In the genomic region with DNA sequence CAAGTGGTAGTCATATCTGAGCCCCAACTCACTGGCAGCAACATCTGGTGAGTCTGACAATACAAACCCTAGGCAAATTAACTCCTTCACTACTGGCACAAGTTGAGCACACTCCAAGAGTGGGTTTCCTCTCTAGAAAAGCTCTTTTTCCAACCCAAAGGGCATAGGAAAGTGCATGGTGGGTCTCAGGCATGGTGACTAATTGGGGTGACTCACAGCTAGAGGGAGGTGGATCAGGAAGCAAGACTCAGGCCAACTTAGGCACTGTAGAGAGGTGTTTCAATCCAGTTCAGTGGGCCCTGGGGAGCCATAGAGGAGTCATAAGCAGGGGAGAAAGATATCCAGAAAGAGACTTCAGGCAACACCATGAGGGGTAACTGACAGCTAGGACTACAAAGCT, we compare ENCODE assay signal across 12 cellular contexts. TPM values are rescaled to one million over a fixed set of nuclear protein-coding genes. Genes with fewer than 3 reads are reported as not detected.
DNase-seq lines count a peak whose midpoint lies in the region; ATAC-seq and TF ChIP-seq lines count a peak whose summit lies in the region.
"Had no signal": no experiment of that assay in that cellular context is flagged by ENCODE, and none has a peak within 500 bp of the region (broad histone marks: within the 10 kb centered on the region; RNA-seq: fewer than 3 reads in every experiment).

No MANE protein-coding gene starts in this region.

- no peaks in the 10 kb centered on the region for H3K79me2 ChIP-seq in OCI-LY7 (ENCODE audit: insufficient read depth, low read depth, low read length)

- POLR2A ChIA-PET in HEK293T (lab: Yijun Ruan, JAX): no interaction called here
- POLR2A ChIA-PET in OCI-LY7 (lab: Charles Lee): interaction anchor here (0.5 kb wide), 2 partner anchors 533 to 978 kb away, joined by 3 to 5 read pairs; no protein-coding TSS in a partner anchor

- no peaks in the 10 kb centered on the region for H3K9me3 Mint-ChIP-seq in activated naive CD4-positive, alpha-beta T cell treated with anti-CD3 and anti-CD28 coated beads for 36 hours
- no peaks in the 10 kb centered on the region for H3K9me3 Mint-ChIP-seq in natural killer cell treated with Interleukin-12 subunit alpha and Interleukin-12 subunit beta and Interleukin-15 and Interleukin-18, amount 100 ng/mL, for 72 hours

- intact Hi-C loops in activated naive CD4-positive, alpha-beta T cell treated with anti-CD3 and anti-CD28 coated beads for 36 hours (cut with micrococcal nuclease): no loop called here
- intact Hi-C loops in esophagus squamous epithelium (cut with DNase I): loop anchor here (5.0 to 10.0 kb wide), 2 partner anchors 457 to 604 kb away; no protein-coding TSS in a partner anchor
- intact Hi-C loops in tibial artery (cut with DNase I; ENCODE audit: low total_unique reads): no loop called here
- intact Hi-C loops in OCI-LY7 (cut with micrococcal nuclease; ENCODE audit: unreplicated experiment): loop anchor here (10.0 kb wide), 1 partner anchor 607 kb away; no protein-coding TSS in a partner anchor

- no peaks in the 10 kb centered on the region for H3K9me2 ChIP-seq in OCI-LY7 (ENCODE audit: insufficient read depth, low read length)

- no peak for ATAC-seq in natural killer cell treated with Interleukin-12 subunit alpha and Interleukin-12 subunit beta and Interleukin-15 and Interleukin-18, amount 100 ng/mL, for 72 hours
- ATAC-seq: sciatic nerve had no signal

- no peak overlapping the region for H3K4me2 ChIP-seq in OCI-LY7 (ENCODE audit: low read length)

- TF ChIP-seq CTCF in esophagus squamous epithelium (IDR thresholded peaks at IDR 0.05) (peak in 1 of 6 experiments; percentile 6), tibial artery (IDR thresholded peaks at IDR 0.05) (no peak), OCI-LY7 (conservative IDR thresholded peaks at IDR 0.05; ENCODE audit: low read length) (no peak)

- no peak overlapping the region for H2AFZ ChIP-seq in OCI-LY7 (ENCODE audit: low read length)

- H3K9me3 ChIP-seq in esophagus squamous epithelium (no peaks in the 10 kb centered on the region), tibial artery (no peaks in the 10 kb centered on the region), OCI-LY7 (ENCODE audit: low read length) (no peaks in the 10 kb centered on the region)

- peaks cover 9% of the 10 kb centered on the region for H3K4me1 Mint-ChIP-seq in activated naive CD4-positive, alpha-beta T cell treated with anti-CD3 and anti-CD28 coated beads for 36 hours (ENCODE audit: low read depth)
- peaks cover 0 to 7% of the 10 kb centered on the region in 2 donors for H3K4me1 Mint-ChIP-seq in natural killer cell treated with Interleukin-12 subunit alpha and Interleukin-12 subunit beta and Interleukin-15 and Interleukin-18, amount 100 ng/mL, for 72 hours (ENCODE audit: low read depth in 2 of 2)

- no peaks in the 10 kb centered on the region for H3K36me3 Mint-ChIP-seq in activated naive CD4-positive, alpha-beta T cell treated with anti-CD3 and anti-CD28 coated beads for 36 hours (ENCODE audit: low read depth)
- no peaks in the 10 kb centered on the region for H3K36me3 Mint-ChIP-seq in natural killer cell treated with Interleukin-12 subunit alpha and Interleukin-12 subunit beta and Interleukin-15 and Interleukin-18, amount 100 ng/mL, for 72 hours

- CTCF ChIA-PET in activated naive CD4-positive, alpha-beta T cell treated with anti-CD3 and anti-CD28 coated beads for 36 hours (lab: Charles Lee): interaction anchor here (1.6 to 3.1 kb wide), 2 partner anchors 8 to 460 kb away, joined by 4 to 13 read pairs; no protein-coding TSS in a partner anchor
- CTCF ChIA-PET in HEK293T (lab: Yijun Ruan, JAX): no interaction called here
- CTCF ChIA-PET in OCI-LY7 (lab: Charles Lee; ENCODE audit: unreplicated experiment): interaction anchor here (1.1 kb wide), 1 partner anchor 365 kb away, joined by 3 read pairs; no protein-coding TSS in a partner anchor

- H3K4me1 ChIP-seq in esophagus squamous epithelium (peaks cover 27 to 68% (median 31%) of the 10 kb centered on the region in 3 donors), tibial artery (peaks cover 0 to 30% (median 15%) of the 10 kb centered on the region in 4 donors), OCI-LY7 (ENCODE audit: insufficient read depth, low read length, poor library complexity, severe bottlenecking) (no peaks in the 10 kb centered on the region)

- H3K4me3 Mint-ChIP-seq in activated naive CD4-positive, alpha-beta T cell treated with anti-CD3 and anti-CD28 coated beads for 36 hours: no peak overlapping the region
- H3K4me3 Mint-ChIP-seq in natural killer cell treated with Interleukin-12 subunit alpha and Interleukin-12 subunit beta and Interleukin-15 and Interleukin-18, amount 100 ng/mL, for 72 hours: no peak overlapping the region

- H3K27me3 Mint-ChIP-seq in activated naive CD4-positive, alpha-beta T cell treated with anti-CD3 and anti-CD28 coated beads for 36 hours (ENCODE audit: low read depth): no peaks in the 10 kb centered on the region
- peaks cover 10 to 17% of the 10 kb centered on the region in 2 donors for H3K27me3 Mint-ChIP-seq in natural killer cell treated with Interleukin-12 subunit alpha and Interleukin-12 subunit beta and Interleukin-15 and Interleukin-18, amount 100 ng/mL, for 72 hours

- H3K27ac ChIP-seq in esophagus squamous epithelium (peak overlapping the region in 3 of 4 donors; percentile 16 to 41 (median 30)), tibial artery (peak overlapping the region; percentile 49 to 80), OCI-LY7 (ENCODE audit: low read depth, low read length, poor library complexity, severe bottlenecking) (no peak overlapping the region)

- no TSS peak for BruUV-seq in OCI-LY7 (replicated peaks; lab: Mats Ljungman, UMichigan)

- peak; percentile 8 for DNase-seq in activated naive CD4-positive, alpha-beta T cell treated with anti-CD3 and anti-CD28 coated beads for 36 hours
- no peak for DNase-seq in activated naive CD4-positive, alpha-beta T cell treated with Interleukin-2 at 50 U/mL for 16 hours
- peak; percentile 87 for DNase-seq in RPMI7951 (ENCODE audit: low read depth)
- DNase-seq in esophagus squamous epithelium (lab: John Stamatoyannopoulos, UW): no peak
- no peak for DNase-seq in tibial artery
- no peak for DNase-seq in natural killer cell treated with Interleukin-12 subunit alpha and Interleukin-12 subunit beta and Interleukin-15 and Interleukin-18, amount 100 ng/mL, for 72 hours (ENCODE audit: low spot score)
- no peak for DNase-seq in HEK293T (ENCODE audit: extremely low spot score)
- no peak for DNase-seq in OCI-LY7 (ENCODE audit: low spot score)
- DNase-seq: C1 segment of cervical spinal cord, H7, NCI-H146 had no signal

- H3K27ac Mint-ChIP-seq in activated naive CD4-positive, alpha-beta T cell treated with anti-CD3 and anti-CD28 coated beads for 36 hours: no peak overlapping the region
- no peak overlapping the region for H3K27ac Mint-ChIP-seq in natural killer cell treated with Interleukin-12 subunit alpha and Interleukin-12 subunit beta and Interleukin-15 and Interleukin-18, amount 100 ng/mL, for 72 hours

- no peaks in the 10 kb centered on the region; the same call in 1 of the 2 replicates for H4K20me1 ChIP-seq in OCI-LY7 (ENCODE audit: insufficient read depth, low read length)

- H3K36me3 ChIP-seq in esophagus squamous epithelium: no peaks in the 10 kb centered on the region
- H3K36me3 ChIP-seq in tibial artery: no peaks in the 10 kb centered on the region
- H3K36me3 ChIP-seq in OCI-LY7 (ENCODE audit: insufficient read depth, low read length): no peaks in the 10 kb centered on the region

- H3K27me3 ChIP-seq in esophagus squamous epithelium (no peaks in the 10 kb centered on the region), tibial artery (peaks cover 0 to 5% of the 10 kb centered on the region in 2 donors)

- no peak overlapping the region for H3K4me3 ChIP-seq in esophagus squamous epithelium
- no peak overlapping the region for H3K4me3 ChIP-seq in tibial artery
- H3K4me3 ChIP-seq in OCI-LY7 (ENCODE audit: low read depth, low read length, poor library complexity, severe bottlenecking): no peak overlapping the region

- no peak for TF ChIP-seq POLR2A in esophagus squamous epithelium (IDR thresholded peaks at IDR 0.05)

TF ChIP-seq in HEK293T, 16 proteins besides CTCF, POLR2A, EP300 and RAD21:
- TF ChIP-seq ELF4 (IDR thresholded peaks at IDR 0.05) (no peak), TARDBP (IDR thresholded peaks at IDR 0.05) (no peak), HDGF (IDR thresholded peaks at IDR 0.05; ENCODE audit: borderline replicate concordance) (no peak), PKNOX1 (IDR thresholded peaks at IDR 0.05) (no peak), SP1 (IDR thresholded peaks at IDR 0.05) (no peak), SUZ12 (IDR thresholded peaks at IDR 0.05) (no peak), FOXK2 (IDR thresholded peaks at IDR 0.05) (no peak), CTBP1 (IDR thresholded peaks at IDR 0.05; ENCODE audit: borderline replicate concordance) (no peak), NFRKB (IDR thresholded peaks at IDR 0.05) (no peak), ARNT (IDR thresholded peaks at IDR 0.05) (no peak), ZNF384 (IDR thresholded peaks at IDR 0.05) (no peak), L3MBTL2 (conservative IDR thresholded peaks at IDR 0.05) (no peak), FOXM1 (IDR thresholded peaks at IDR 0.05; ENCODE audit: borderline replicate concordance) (no peak), LEF1 (IDR thresholded peaks at IDR 0.05; ENCODE audit: borderline replicate concordance) (no peak), BHLHE40 (IDR thresholded peaks at IDR 0.05; ENCODE audit: borderline replicate concordance) (no peak), FOXA1 (IDR thresholded peaks at IDR 0.05) (no peak)
TF ChIP-seq in HEK293T: peak in this region for 0.

RNA-seq across cellular contexts. Expression of gene MAP1LC3B2, which starts 42.3 kb away (rescaled TPM):
- total RNA-seq in activated naive CD4-positive, alpha-beta T cell treated with anti-CD3 and anti-CD28 coated beads for 36 hours: 1 to 10 TPM; 1.2 to 1.5 TPM
- total RNA-seq in RPMI7951 (2014; rRNA removed; shearing (Covaris generic)): 0.48 TPM in 1 of 2 replicates, not detected in the other
- total RNA-seq in esophagus squamous epithelium (under 1 TPM in 2 of 4 donors, not detected in 2; 0.76 TPM), OCI-LY7 (2022) (not detected in 2 replicates)
- 1 to 10 TPM; 1.2 to 2.8 TPM for total RNA-seq in natural killer cell treated with Interleukin-12 subunit alpha and Interleukin-12 subunit beta and Interleukin-15 and Interleukin-18, amount 100 ng/mL, for 72 hours
- not detected in 2 replicates for total RNA-seq in OCI-LY7 (2014; rRNA removed; shearing (Covaris generic))
- total RNA-seq: H7 had no signal

Comparison
In these comparisons a context has a peak if more than half of its experiments do, and no peak if none do; other contexts are left out.
1. DNase-seq: peak in activated naive CD4-positive, alpha-beta T cell treated with anti-CD3 and anti-CD28 coated beads for 36 hours (single experiment) and RPMI7951 (single experiment); none in activated naive CD4-positive, alpha-beta T cell treated with Interleukin-2 at 50 U/mL for 16 hours (single experiment), esophagus squamous epithelium (single experiment), tibial artery (0 of 2), natural killer cell treated with Interleukin-12 subunit alpha and Interleukin-12 subunit beta and Interleukin-15 and Interleukin-18, amount 100 ng/mL, for 72 hours (single experiment), HEK293T (single experiment) and OCI-LY7 (single experiment).
2. intact Hi-C loops: an anchor here in esophagus squamous epithelium (5.0 to 10.0 kb wide) and OCI-LY7 (10.0 kb wide); none called in activated naive CD4-positive, alpha-beta T cell treated with anti-CD3 and anti-CD28 coated beads for 36 hours and tibial artery.